13 cellular contexts compared by ENCODE assay signal in genomic region chr6:57421503-57421902, GRCh38.
A peak's percentile ranks its signal among the peaks of the same experiment; 100 is the strongest.
DNase-seq lines count a peak whose midpoint lies in the region; ATAC-seq and TF ChIP-seq lines count a peak whose summit lies in the region.
"Had no signal": no experiment of that assay in that cellular context is flagged by ENCODE, and none has a peak within 500 bp of the region (broad histone marks: within the 10 kb centered on the region; RNA-seq: fewer than 3 reads in every experiment).

No MANE protein-coding gene starts in this region.

- no TSS peak for BruUV-seq in IMR-90 (replicated peaks; lab: Mats Ljungman, UMichigan)

- DNase-seq in H9, result no peak
- DNase-seq in IMR-90, result no peak
- DNase-seq in fibroblast of peridontal ligament (ENCODE audit: extremely low read depth), result peak; percentile 29
- no peak for DNase-seq in kidney glomerular epithelial cell (lab: John Stamatoyannopoulos, UW)
- DNase-seq in cerebellum (ENCODE audit: low spot score), result no peak
- DNase-seq in epidermal melanocyte (ENCODE audit: insufficient read length, low spot score), result no peak
- no peak for DNase-seq in activated CD4-positive, alpha-beta T cell treated with anti-CD3 and anti-CD28 coated beads for 1 hour
- DNase-seq: CD4-positive, alpha-beta T cell; central memory CD4-positive, alpha-beta T cell; stimulated activated naive CD8-positive, alpha-beta T cell treated with anti-CD3 and anti-CD28 coated beads, Interleukin-15, amount 100 ng/mL, for 72 hours; T-helper 9 cell had no signal

- H3K56ac ChIP-seq in H9 (ENCODE audit: insufficient read length, low read depth, low read length) (no peak overlapping the region), IMR-90 (ENCODE audit: extremely low read depth, insufficient read depth, low read length) (0 out of 2 replicates have a peak overlapping the region, but pooled peaks have one; percentile 21)

- no peak overlapping the region for H2BK15ac ChIP-seq in H9 (ENCODE audit: low read depth, low read length)
- H2BK15ac ChIP-seq in IMR-90 (ENCODE audit: low read depth, low read length), result no peak overlapping the region

- H3K14ac ChIP-seq in H9 (ENCODE audit: insufficient read depth, low read length) (no peak overlapping the region), IMR-90 (replicated peaks; ENCODE audit: low read depth, low read length) (no peak overlapping the region)

- H2BK20ac ChIP-seq in H9 (ENCODE audit: low read depth, low read length, poor library complexity, severe bottlenecking) (no peak overlapping the region), IMR-90 (ENCODE audit: low read depth, low read length) (no peak overlapping the region)

- peaks cover 7% of the 10 kb centered on the region; the same call in 1 of the 2 replicates for H3K9me1 ChIP-seq in IMR-90 (ENCODE audit: insufficient read depth, low read length)

- no peaks in the 10 kb centered on the region for H3K23me2 ChIP-seq in H9 (ENCODE audit: insufficient read length, low read depth, low read length, poor library complexity, severe bottlenecking)

- no peak overlapping the region for H3K23ac ChIP-seq in H9 (ENCODE audit: insufficient read length, low read depth, low read length)
- no peak overlapping the region for H3K23ac ChIP-seq in IMR-90 (ENCODE audit: low read depth, low read length)

- H3K9me3 ChIP-seq in H9 (ENCODE audit: control insufficient read depth, low read depth, low read length) (no peaks in the 10 kb centered on the region), IMR-90 (ENCODE audit: control insufficient read depth, insufficient read depth, low read length) (no peaks in the 10 kb centered on the region)

- no peaks in the 10 kb centered on the region for H4K20me1 ChIP-seq in H9 (ENCODE audit: control insufficient read depth, insufficient read depth, insufficient read length)
- no peaks in the 10 kb centered on the region for H4K20me1 ChIP-seq in IMR-90 (ENCODE audit: insufficient read depth, low read length)

- no peak overlapping the region for H2AK5ac ChIP-seq in H9 (ENCODE audit: insufficient read length, low read length)
- H2AK5ac ChIP-seq in IMR-90 (ENCODE audit: low read depth, low read length), result no peak overlapping the region

- H3K27me3 Mint-ChIP-seq in H9 (ENCODE audit: low read depth), result no peaks in the 10 kb centered on the region
- H3K27me3 Mint-ChIP-seq: CD4-positive, alpha-beta T cell; stimulated activated naive CD8-positive, alpha-beta T cell treated with anti-CD3 and anti-CD28 coated beads, Interleukin-15, amount 100 ng/mL, for 72 hours had no signal

- in situ Hi-C loops in IMR-90 (cut with MboI; ENCODE audit: low sequenced_read_pairs), result no loop called here

- no peak overlapping the region for H2BK12ac ChIP-seq in H9 (ENCODE audit: insufficient read length, low read depth, low read length)

- H3K4me1 ChIP-seq in H9 (ENCODE audit: insufficient read depth, low read length) (peaks cover 4% of the 10 kb centered on the region; the same call in 1 of the 2 replicates), IMR-90 (ENCODE audit: control insufficient read depth, insufficient read depth, low read length) (peaks cover 5% of the 10 kb centered on the region)

- no peak overlapping the region for H3K4me3 Mint-ChIP-seq in H9
- H3K4me3 Mint-ChIP-seq: CD4-positive, alpha-beta T cell; stimulated activated naive CD8-positive, alpha-beta T cell treated with anti-CD3 and anti-CD28 coated beads, Interleukin-15, amount 100 ng/mL, for 72 hours had no signal

- H3K4ac ChIP-seq in H9 (ENCODE audit: low read depth, low read length) (no peak overlapping the region), IMR-90 (ENCODE audit: low read depth, low read length) (no peak overlapping the region)

- no peak overlapping the region for H3K4me2 ChIP-seq in H9 (ENCODE audit: insufficient read depth, insufficient read length, low read length)
- no peak overlapping the region; the same call in 1 of the 2 replicates for H3K4me2 ChIP-seq in IMR-90 (ENCODE audit: low read depth, low read length)

- dilution Hi-C loops in IMR-90 (cut with HindIII; ENCODE audit: low sequenced_read_pairs, unreplicated experiment), result no loop called here

- no peaks in the 10 kb centered on the region for H3K27me3 ChIP-seq in H9 (ENCODE audit: insufficient read depth, low read length)
- H3K27me3 ChIP-seq in IMR-90 (ENCODE audit: control insufficient read depth, insufficient read depth, low read length), result no peaks in the 10 kb centered on the region

- peaks cover 0 to 6% (median 2%) of the 10 kb centered on the region in 3 experiments; a peak in 4 of 7 replicates for H3K36me3 Mint-ChIP-seq in H9 (ENCODE audit: insufficient read depth in 1 of 3, low read depth in 3 of 3)

- H4K8ac ChIP-seq in H9 (replicated peaks; ENCODE audit: insufficient read length, low read depth, low read length) (no peak overlapping the region), IMR-90 (ENCODE audit: low read depth in 2 of 2, low read length in 2 of 2) (peak overlapping the region in 1 of 2 experiments; percentile 24; a peak in 1 of 4 replicates)

- H3K4me3 ChIP-seq in IMR-90 (ENCODE audit: insufficient read depth, low read depth, low read length), result no peak overlapping the region

- CTCF ChIA-PET in IMR-90 (lab: Yijun Ruan, JAX), result no interaction called here

- H3K27ac Mint-ChIP-seq in H9, result peak overlapping the region in 2 of 3 experiments; percentile 5 to 42; a peak in 2 of 7 replicates
- H3K27ac Mint-ChIP-seq: CD4-positive, alpha-beta T cell; stimulated activated naive CD8-positive, alpha-beta T cell treated with anti-CD3 and anti-CD28 coated beads, Interleukin-15, amount 100 ng/mL, for 72 hours had no signal

- no peak for TF ChIP-seq POLR2A in IMR-90 (IDR thresholded peaks at IDR 0.05; ENCODE audit: low read depth, low read length)

- peaks cover 40 to 55% of the 10 kb centered on the region in 2 experiments for H3K4me1 Mint-ChIP-seq in H9
- H3K4me1 Mint-ChIP-seq: stimulated activated naive CD8-positive, alpha-beta T cell treated with anti-CD3 and anti-CD28 coated beads, Interleukin-15, amount 100 ng/mL, for 72 hours had no signal

- H3T11ph ChIP-seq in H9 (ENCODE audit: low read length), result no peak overlapping the region

- no peak overlapping the region for H2BK5ac ChIP-seq in H9 (ENCODE audit: insufficient read length, low read length)
- peak overlapping the region; percentile 5 for H2BK5ac ChIP-seq in IMR-90 (ENCODE audit: low read depth, low read length, poor library complexity, severe bottlenecking)

- H4K91ac ChIP-seq in H9 (ENCODE audit: insufficient read length, low read depth, low read length) (no peak overlapping the region), IMR-90 (ENCODE audit: insufficient read depth, low read depth, low read length) (no peak overlapping the region)

- no peak overlapping the region for H3K9ac ChIP-seq in H9 (ENCODE audit: extremely low read depth, insufficient read length, low read length)
- H3K9ac ChIP-seq in IMR-90 (ENCODE audit: low read depth, low read length), result no peak overlapping the region

- POLR2A ChIA-PET in IMR-90 (lab: Charles Lee; ENCODE audit: unreplicated experiment), result no interaction called here

- TF ChIP-seq CTCF in H9 (conservative IDR thresholded peaks at IDR 0.05) (no peak), IMR-90 (conservative IDR thresholded peaks at IDR 0.05; ENCODE audit: low read depth, low read length) (no peak)

- TF ChIP-seq RAD21 in IMR-90 (IDR thresholded peaks at IDR 0.05; ENCODE audit: low read length), result no peak

- H3K18ac ChIP-seq in H9 (ENCODE audit: insufficient read length, low read depth, low read length), result no peak overlapping the region
- H3K18ac ChIP-seq in IMR-90 (ENCODE audit: low read depth, low read length), result peak overlapping the region; percentile 74; the same call in 1 of the 2 replicates

- no peaks in the 10 kb centered on the region for H3K36me3 ChIP-seq in IMR-90 (ENCODE audit: control insufficient read depth, insufficient read depth, low read length)

- H3K9me3 Mint-ChIP-seq in H9, result no peaks in the 10 kb centered on the region
- H3K9me3 Mint-ChIP-seq: activated naive CD4-positive, alpha-beta T cell treated with anti-CD3 and anti-CD28 coated beads, Interleukin-2, amount 50 U/mL, for 72 hours; CD4-positive, alpha-beta T cell; stimulated activated naive CD8-positive, alpha-beta T cell treated with anti-CD3 and anti-CD28 coated beads, Interleukin-15, amount 100 ng/mL, for 72 hours had no signal

- no peaks in the 10 kb centered on the region for H3K79me1 ChIP-seq in H9 (ENCODE audit: insufficient read depth, low read depth, low read length, poor library complexity, severe bottlenecking)
- peaks cover 15 to 24% of the 10 kb centered on the region in 2 experiments for H3K79me1 ChIP-seq in IMR-90 (ENCODE audit: low read depth in 1 of 2, low read length in 2 of 2)

- ATAC-seq in GM18858 (IDR thresholded peaks at IDR 0.05; ENCODE audit: unreplicated experiment) (peak; percentile 76), IMR-90 (ENCODE audit: low read depth) (no peak)
- ATAC-seq: activated naive CD4-positive, alpha-beta T cell treated with anti-CD3 and anti-CD28 coated beads, Interleukin-2, amount 50 U/mL, for 72 hours; stimulated activated naive CD8-positive, alpha-beta T cell treated with anti-CD3 and anti-CD28 coated beads, Interleukin-15, amount 100 ng/mL, for 72 hours had no signal

- H3K27ac ChIP-seq in H9 (ENCODE audit: insufficient read length, low read depth, low read length) (no peak overlapping the region), IMR-90 (ENCODE audit: insufficient read depth, low read length) (no peak overlapping the region)

- no peak overlapping the region for H2BK120ac ChIP-seq in H9 (ENCODE audit: low read depth, low read length, poor library complexity, severe bottlenecking)
- no peak overlapping the region for H2BK120ac ChIP-seq in IMR-90 (ENCODE audit: low read depth, low read length)

- no peaks in the 10 kb centered on the region for H3K79me2 ChIP-seq in H9 (ENCODE audit: insufficient read depth, low read length)

- H2AK9ac ChIP-seq in IMR-90 (replicated peaks; ENCODE audit: low read depth, low read length, poor library complexity), result no peak overlapping the region

- H4K5ac ChIP-seq in H9 (ENCODE audit: insufficient read length, low read depth, low read length) (no peak overlapping the region), IMR-90 (ENCODE audit: low read depth, low read length) (peak overlapping the region; percentile 64; the same call in 1 of the 2 replicates)

- intact Hi-C loops in IMR-90 (cut with micrococcal nuclease), result loop anchor here (10.0 kb wide), 1 partner anchor 57 kb away; no protein-coding TSS in a partner anchor

- H2AFZ ChIP-seq in H9 (ENCODE audit: low read length) (no peak overlapping the region), IMR-90 (replicated peaks; ENCODE audit: low read length, poor library complexity) (no peak overlapping the region)

TF ChIP-seq in IMR-90, 13 proteins besides CTCF, POLR2A, EP300 and RAD21:
- no peak for TF ChIP-seq RFX5 (IDR thresholded peaks at IDR 0.05; ENCODE audit: low read depth, low read length)
- TF ChIP-seq CHD1 (IDR thresholded peaks at IDR 0.05; ENCODE audit: low read depth, low read length), result no peak
- TF ChIP-seq MAFK (IDR thresholded peaks at IDR 0.05; ENCODE audit: low read depth, low read length), result no peak
- no peak for TF ChIP-seq MXI1 (IDR thresholded peaks at IDR 0.05; ENCODE audit: borderline replicate concordance, low read depth, low read length)
- TF ChIP-seq SMC3 (IDR thresholded peaks at IDR 0.05; ENCODE audit: low read depth, low read length), result no peak
TF ChIP-seq in IMR-90: peak in this region for 0.
